ENCODE assay signal across 8 cellular contexts in genomic region chr2:148814143-148814852, GRCh38.
DNase-seq lines count a peak whose midpoint lies in the region; ATAC-seq and TF ChIP-seq lines count a peak whose summit lies in the region.

No MANE protein-coding gene starts in this region.

- TF ChIP-seq POLR2A in prostate gland (IDR thresholded peaks at IDR 0.05), result no peak

- H3K36me3 ChIP-seq in prostate gland, result no peaks in the 10 kb centered on the region

- H3K27me3 Mint-ChIP-seq in progenitor cell of endocrine pancreas, result peaks cover 5% of the 10 kb centered on the region

- H3K36me3 Mint-ChIP-seq in progenitor cell of endocrine pancreas (ENCODE audit: insufficient read depth), result no peaks in the 10 kb centered on the region

- H3K9me3 Mint-ChIP-seq in progenitor cell of endocrine pancreas (ENCODE audit: low read depth), result no peaks in the 10 kb centered on the region

- H3K4me3 Mint-ChIP-seq in progenitor cell of endocrine pancreas (ENCODE audit: low read depth), result no peak overlapping the region

- H3K9me3 ChIP-seq in prostate gland, result no peaks in the 10 kb centered on the region

- no peaks in the 10 kb centered on the region for H3K4me1 ChIP-seq in prostate gland (replicated peaks)

- ATAC-seq in GM18868 (IDR thresholded peaks at IDR 0.05; ENCODE audit: unreplicated experiment), result peak; percentile 6

- TF ChIP-seq CTCF in cardiac fibroblast (IDR thresholded peaks at IDR 0.05; ENCODE audit: low read depth, low read length), result no peak
- TF ChIP-seq CTCF in prostate gland (IDR thresholded peaks at IDR 0.05), result no peak
- TF ChIP-seq CTCF in progenitor cell of endocrine pancreas (IDR thresholded peaks at IDR 0.05; ENCODE audit: unreplicated experiment), result no peak

- intact Hi-C loops in prostate gland (cut with DNase I), result no loop called here

- H3K27me3 ChIP-seq in prostate gland (replicated peaks; ENCODE audit: insufficient read depth), result no peaks in the 10 kb centered on the region

- H3K27ac ChIP-seq in prostate gland, result peak overlapping the region; percentile 57 to 62

- DNase-seq in HT1080 (ENCODE audit: low read depth) (peak; percentile 17), cardiac fibroblast (ENCODE audit: low read depth in 2 of 2) (peak; percentile 67), prostate gland (ENCODE audit: low spot score) (peak; percentile 57), 8988T (no peak), NCI-H2107 (lab: John Stamatoyannopoulos, UW) (no peak), progenitor cell of endocrine pancreas (ENCODE audit: low spot score, unreplicated experiment) (no peak), NCI-H69 (lab: John Stamatoyannopoulos, UW) (no peak)

- H3K4me3 ChIP-seq in cardiac fibroblast (replicated peaks in 1 of 2; ENCODE audit: low read depth in 2 of 2, low read length in 2 of 2), result peak overlapping the region in 1 of 2 donors; percentile 26
- H3K4me3 ChIP-seq in prostate gland, result no peak overlapping the region

- no peaks in the 10 kb centered on the region for H3K4me1 Mint-ChIP-seq in progenitor cell of endocrine pancreas (ENCODE audit: low read depth)

- WGBS in prostate gland, result 35% methylated on average over 6 of the region's 6 CpGs

- H3K27ac Mint-ChIP-seq in progenitor cell of endocrine pancreas, result no peak overlapping the region

Comparison
In these comparisons a context has a peak if more than half of its experiments do, and no peak if none do; other contexts are left out.
1. DNase-seq: peak in HT1080 (single experiment), cardiac fibroblast (2 of 2) and prostate gland (single experiment); none in 8988T (single experiment), NCI-H2107 (single experiment), progenitor cell of endocrine pancreas (single experiment) and NCI-H69 (single experiment).